Comparison of ENCODE assay signal across 8 cellular contexts in genomic region chr22:41444360-41445170, GRCh38. TPM values are rescaled to one million over a fixed set of nuclear protein-coding genes. Genes with fewer than 3 reads are reported as not detected.
DNase-seq lines count a peak whose midpoint lies in the region; ATAC-seq and TF ChIP-seq lines count a peak whose summit lies in the region.

No MANE protein-coding gene starts in this region.

- no peaks in the 10 kb centered on the region for H3K27me3 ChIP-seq in ACC112 (ENCODE audit: insufficient read depth, low read length)
- no peaks in the 10 kb centered on the region for H3K27me3 ChIP-seq in smooth muscle cell (ENCODE audit: low read depth)

- ATAC-seq in GM18870 (IDR thresholded peaks at IDR 0.05; ENCODE audit: unreplicated experiment) (peak; percentile 57), HG03139 (IDR thresholded peaks at IDR 0.05; ENCODE audit: unreplicated experiment) (peak; percentile 41)

- H3K4me3 ChIP-seq in ACC112 (ENCODE audit: low read depth, low read length) = peak overlapping the region; percentile 93
- peak overlapping the region; percentile 89 for H3K4me3 ChIP-seq in smooth muscle cell

- peak overlapping the region; percentile 63 for H3K27ac ChIP-seq in ACC112 (ENCODE audit: low read depth, low read length)
- H3K27ac ChIP-seq in smooth muscle cell (ENCODE audit: low read depth) = peak overlapping the region; percentile 73

- H3K79me2 ChIP-seq in ACC112 (ENCODE audit: control insufficient read depth, insufficient read depth, low read length, unreplicated experiment) (peaks cover 60% of the 10 kb centered on the region), smooth muscle cell (ENCODE audit: low read depth) (peaks cover 66% of the 10 kb centered on the region)

- peaks cover 5% of the 10 kb centered on the region for H3F3A ChIP-seq in smooth muscle cell (ENCODE audit: low read depth)

- H3K9me3 ChIP-seq in smooth muscle cell (replicated peaks; ENCODE audit: low read depth) = no peaks in the 10 kb centered on the region

- peaks cover 8% of the 10 kb centered on the region for H3K4me1 ChIP-seq in ACC112 (ENCODE audit: control insufficient read depth, insufficient read depth, low read length, unreplicated experiment)
- H3K4me1 ChIP-seq in smooth muscle cell (ENCODE audit: low read depth) = peaks cover 11% of the 10 kb centered on the region

- DNase-seq in NCI-H2227 treated with DMSO at 0.1 percent for 48 hours (lab: John Stamatoyannopoulos, UW) (peak; percentile 86), immature natural killer cell (peak; percentile 79 to 83 (median 81)), smooth muscle cell (lab: John Stamatoyannopoulos, UW; ENCODE audit: unreplicated experiment) (peak; percentile 80)
- DNase-seq in activated CD4-positive, CD25-positive, alpha-beta regulatory T cell treated with anti-CD3 and anti-CD28 coated beads, Interleukin-2, amount 50 U/mL, for 16 hours (ENCODE audit: low read depth, low spot score) = peak; percentile 72
- peak; percentile 75 for DNase-seq in central memory CD4-positive, alpha-beta T cell

- WGBS in smooth muscle cell (ENCODE audit: low lambda C conversion rate) = under 1% methylated on average over 37 of the region's 37 CpGs

- H3K36me3 ChIP-seq in ACC112 (ENCODE audit: insufficient read depth, low read length) = no peaks in the 10 kb centered on the region
- H3K36me3 ChIP-seq in smooth muscle cell (ENCODE audit: low read depth) = no peaks in the 10 kb centered on the region

- peaks cover 57% of the 10 kb centered on the region for H4K20me1 ChIP-seq in smooth muscle cell (ENCODE audit: low read depth)

- H3K4me3 Mint-ChIP-seq in immature natural killer cell = peak overlapping the region; percentile 89 to 99 (median 96)

- peaks cover 18 to 38% (median 27%) of the 10 kb centered on the region in 3 donors for H3K27me3 Mint-ChIP-seq in immature natural killer cell (ENCODE audit: low read depth in 3 of 3)

- H3K27ac Mint-ChIP-seq in immature natural killer cell = peak overlapping the region; percentile 93 to 97 (median 95)

- TF ChIP-seq CTCF in smooth muscle cell (IDR thresholded peaks at IDR 0.05; ENCODE audit: borderline replicate concordance, insufficient read depth, poor library complexity, severe bottlenecking) = no peak

- peak overlapping the region; percentile 86 for H3K4me2 ChIP-seq in smooth muscle cell

- H3K36me3 Mint-ChIP-seq in immature natural killer cell = no peaks in the 10 kb centered on the region

- H3K9ac ChIP-seq in smooth muscle cell (ENCODE audit: low read depth) = peak overlapping the region; percentile 94

- no peaks in the 10 kb centered on the region for H3K9me3 Mint-ChIP-seq in immature natural killer cell

- peaks cover 37 to 46% of the 10 kb centered on the region in 2 donors for H3K4me1 Mint-ChIP-seq in immature natural killer cell

- peak overlapping the region; percentile 55 for H2AFZ ChIP-seq in ACC112 (ENCODE audit: low read length, unreplicated experiment)
- H2AFZ ChIP-seq in smooth muscle cell (ENCODE audit: low read depth) = peak overlapping the region; percentile 54

RNA-seq across cellular contexts. Expression of gene TOB2, which starts 2.0 kb away (rescaled TPM):
- 10 to 100 TPM in 1 of 3 donors, 1 to 10 TPM in 2; 5.9 to 23.6 (median 8.6) TPM for polyA plus RNA-seq in immature natural killer cell
- 17.9 and 19.7 TPM in 2 replicates for total RNA-seq in smooth muscle cell
- polyA plus RNA-seq in smooth muscle cell = 25.6 and 27.0 TPM in 2 replicates

RNA-seq across cellular contexts. Expression of gene PHF5A, which starts 23.9 kb away (rescaled TPM):
- polyA plus RNA-seq in immature natural killer cell (10 to 100 TPM; 26.4 to 31.0 (median 29.9) TPM), smooth muscle cell (19.4 and 24.2 TPM in 2 replicates)
- total RNA-seq in smooth muscle cell = 28.3 and 42.7 TPM in 2 replicates

RNA-seq across cellular contexts. Expression of gene ACO2, which starts 24.4 kb away (rescaled TPM):
- polyA plus RNA-seq in immature natural killer cell (100 to 1,000 TPM in 2 of 3 donors, 10 to 100 TPM in 1; 77.1 to 115 (median 111) TPM), smooth muscle cell (72.1 and 85.5 TPM in 2 replicates)
- 33.0 and 33.4 TPM in 2 replicates for total RNA-seq in smooth muscle cell

Comparison
In these comparisons a context has a peak if more than half of its experiments do, and no peak if none do; other contexts are left out.
1. Peak in every context shown above with its lines: DNase-seq, ATAC-seq, H3K4me3 ChIP-seq and H3K27ac ChIP-seq.